10 cellular contexts compared by ENCODE assay signal in genomic region chr18:12879840-12880531, GRCh38. TPM values are rescaled to one million over a fixed set of nuclear protein-coding genes. Genes with fewer than 3 reads are reported as not detected.
DNase-seq lines count a peak whose midpoint lies in the region; ATAC-seq and TF ChIP-seq lines count a peak whose summit lies in the region.
"Had no signal": no experiment of that assay in that cellular context is flagged by ENCODE, and none has a peak within 500 bp of the region (broad histone marks: within the 10 kb centered on the region; RNA-seq: fewer than 3 reads in every experiment).

No MANE protein-coding gene starts in this region.

- peaks cover 74% of the 10 kb centered on the region for H3K4me1 Mint-ChIP-seq in CD4-positive, alpha-beta T cell (ENCODE audit: low read depth)
- peaks cover 48% of the 10 kb centered on the region for H3K4me1 Mint-ChIP-seq in activated CD8-positive, alpha-beta T cell treated with anti-CD3 and anti-CD28 coated beads, Interleukin-2, amount 10 ng/mL, durations not matched to agents 7 days and 5 days (ENCODE audit: low read depth)

- peak overlapping the region; percentile 19; the same call in 1 of the 2 replicates for H3K4me3 ChIP-seq in HUES6 (ENCODE audit: low read depth, low read length)
- H3K4me3 ChIP-seq in muscle layer of duodenum (ENCODE audit: low read depth in 1 of 2, low read length in 2 of 2), result no peak overlapping the region

- peaks cover 23% of the 10 kb centered on the region for H3K36me3 Mint-ChIP-seq in CD4-positive, alpha-beta T cell (ENCODE audit: low read depth)
- H3K36me3 Mint-ChIP-seq in activated CD8-positive, alpha-beta T cell treated with anti-CD3 and anti-CD28 coated beads, Interleukin-2, amount 10 ng/mL, durations not matched to agents 7 days and 5 days (ENCODE audit: low read depth), result peaks cover 23% of the 10 kb centered on the region

- DNase-seq in CD4-positive, alpha-beta T cell, result no peak
- no peak for DNase-seq in activated CD8-positive, alpha-beta T cell treated with anti-CD3 and anti-CD28 coated beads, Interleukin-2, amount 10 ng/mL, durations not matched to agents 7 days and 5 days
- DNase-seq: DMS79 had no signal

- no peaks in the 10 kb centered on the region for H3K9me3 Mint-ChIP-seq in CD4-positive, alpha-beta T cell
- no peaks in the 10 kb centered on the region for H3K9me3 Mint-ChIP-seq in activated CD8-positive, alpha-beta T cell treated with anti-CD3 and anti-CD28 coated beads, Interleukin-2, amount 10 ng/mL, durations not matched to agents 7 days and 5 days (ENCODE audit: insufficient read depth)

- CTCF ChIA-PET in CD4-positive, alpha-beta T cell (lab: Charles Lee), result no interaction called here
- CTCF ChIA-PET in activated CD8-positive, alpha-beta T cell treated with anti-CD3 and anti-CD28 coated beads, Interleukin-2, amount 10 ng/mL, durations not matched to agents 7 days and 5 days (lab: Charles Lee), result interaction anchor here (0.9 to 6.1 kb wide), 4 partner anchors 14 to 152 kb away, joined by 3 to 33 read pairs (median 4); no protein-coding TSS in a partner anchor

- H3K4me1 ChIP-seq in HUES6 (ENCODE audit: control insufficient read depth, insufficient read depth, low read length) (peaks cover 45% of the 10 kb centered on the region), muscle layer of duodenum (ENCODE audit: control insufficient read depth in 1 of 2, insufficient read depth in 2 of 2, low read length in 2 of 2) (peaks cover 4 to 18% of the 10 kb centered on the region in 2 donors)

- H3K4me3 Mint-ChIP-seq in CD4-positive, alpha-beta T cell, result peak overlapping the region; percentile 95
- peak overlapping the region; percentile 2 for H3K4me3 Mint-ChIP-seq in activated CD8-positive, alpha-beta T cell treated with anti-CD3 and anti-CD28 coated beads, Interleukin-2, amount 10 ng/mL, durations not matched to agents 7 days and 5 days

- POLR2A ChIA-PET in CD4-positive, alpha-beta T cell (lab: Charles Lee), result interaction anchor here (2.2 kb wide), 1 partner anchor 503 kb away, joined by 8 read pairs; the partner anchor contains the start of gene AFG3L2
- POLR2A ChIA-PET in activated CD8-positive, alpha-beta T cell treated with anti-CD3 and anti-CD28 coated beads, Interleukin-2, amount 10 ng/mL, durations not matched to agents 7 days and 5 days (lab: Charles Lee), result interaction anchor here (0.7 to 1.5 kb wide), 3 partner anchors 24 to 130 kb away, joined by 3 to 4 read pairs (median 3); no protein-coding TSS in a partner anchor

- no peaks in the 10 kb centered on the region for H3K27me3 ChIP-seq in CD4-positive, alpha-beta T cell (ENCODE audit: control insufficient read depth, insufficient read depth, low read length)
- H3K27me3 ChIP-seq in HUES6 (ENCODE audit: control insufficient read depth, insufficient read depth, low read length) (no peaks in the 10 kb centered on the region), muscle layer of duodenum (ENCODE audit: low read depth, low read length) (no peaks in the 10 kb centered on the region)

- ATAC-seq in CD4-positive, alpha-beta T cell (ENCODE audit: poor library complexity), result no peak
- ATAC-seq in activated CD8-positive, alpha-beta T cell treated with anti-CD3 and anti-CD28 coated beads, Interleukin-2, amount 10 ng/mL, durations not matched to agents 7 days and 5 days, result no peak
- ATAC-seq in HG02763 (IDR thresholded peaks at IDR 0.05; ENCODE audit: unreplicated experiment), result no peak
- no peak for ATAC-seq in GM18519 (IDR thresholded peaks at IDR 0.05; ENCODE audit: low FRiP score, unreplicated experiment)
- no peak for ATAC-seq in GM21515 (IDR thresholded peaks at IDR 0.05; ENCODE audit: unreplicated experiment)
- no peak for ATAC-seq in HG03378 (IDR thresholded peaks at IDR 0.05; ENCODE audit: unreplicated experiment)

- peak overlapping the region; percentile 99 for H3K27ac Mint-ChIP-seq in CD4-positive, alpha-beta T cell
- no peak overlapping the region for H3K27ac Mint-ChIP-seq in activated CD8-positive, alpha-beta T cell treated with anti-CD3 and anti-CD28 coated beads, Interleukin-2, amount 10 ng/mL, durations not matched to agents 7 days and 5 days

- H3K9ac ChIP-seq in HUES6 (ENCODE audit: low read length), result no peak overlapping the region

- intact Hi-C loops in CD4-positive, alpha-beta T cell (cut with DNase I, micrococcal nuclease), result loop anchor here in 1 of 2 experiments (5.0 to 10.0 kb wide), 2 partner anchors 38 to 845 kb away; partner anchors contain the start of genes FAM210A and RNMT

- peaks cover 2% of the 10 kb centered on the region for H3K36me3 ChIP-seq in HUES6 (ENCODE audit: control insufficient read depth, insufficient read depth, low read length)
- peaks cover 0 to 4% of the 10 kb centered on the region in 2 donors for H3K36me3 ChIP-seq in muscle layer of duodenum (ENCODE audit: control insufficient read depth in 1 of 2, insufficient read depth in 2 of 2, low read length in 2 of 2)

- no peak overlapping the region for H3K27ac ChIP-seq in CD4-positive, alpha-beta T cell (ENCODE audit: low read depth, low read length)
- H3K27ac ChIP-seq in HUES6 (ENCODE audit: low read depth, low read length), result no peak overlapping the region
- peak overlapping the region; percentile 52 for H3K27ac ChIP-seq in muscle layer of duodenum (ENCODE audit: low read length)
- H3K27ac ChIP-seq: VCaP had no signal

- no peaks in the 10 kb centered on the region for H3K27me3 Mint-ChIP-seq in CD4-positive, alpha-beta T cell
- H3K27me3 Mint-ChIP-seq in activated CD8-positive, alpha-beta T cell treated with anti-CD3 and anti-CD28 coated beads, Interleukin-2, amount 10 ng/mL, durations not matched to agents 7 days and 5 days (ENCODE audit: low read depth), result no peaks in the 10 kb centered on the region

- H3K9me3 ChIP-seq in CD4-positive, alpha-beta T cell (ENCODE audit: control insufficient read depth, low read length), result no peaks in the 10 kb centered on the region
- peaks cover 14% of the 10 kb centered on the region; the same call in 1 of the 2 replicates for H3K9me3 ChIP-seq in HUES6 (ENCODE audit: control insufficient read depth, insufficient read depth, low read depth, low read length)
- H3K9me3 ChIP-seq in muscle layer of duodenum (ENCODE audit: control insufficient read depth in 1 of 2, low read length in 2 of 2), result no peaks in the 10 kb centered on the region

- no peak for TF ChIP-seq CTCF in CD4-positive, alpha-beta T cell (IDR thresholded peaks at IDR 0.05)

RNA-seq across cellular contexts. Expression of gene PTPN2, which starts 4.1 kb away (rescaled TPM):
- total RNA-seq in CD4-positive, alpha-beta T cell, result 10 to 100 TPM; 49.4 to 53.8 TPM
- total RNA-seq in activated CD8-positive, alpha-beta T cell treated with anti-CD3 and anti-CD28 coated beads, Interleukin-2, amount 10 ng/mL, durations not matched to agents 7 days and 5 days, result 10 to 100 TPM; 52.9 to 53.6 TPM
